In genomic region chr15:101135532-101136166, GRCh38 we compare ENCODE assay signal across 9 cellular contexts.
DNase-seq lines count a peak whose midpoint lies in the region; ATAC-seq and TF ChIP-seq lines count a peak whose summit lies in the region.
"Had no signal": no experiment of that assay in that cellular context is flagged by ENCODE, and none has a peak within 500 bp of the region (broad histone marks: within the 10 kb centered on the region; RNA-seq: fewer than 3 reads in every experiment).

No MANE protein-coding gene starts in this region.

- peak; percentile 74 for DNase-seq in NK-92 treated with Interleukin-12 subunit alpha and Interleukin-12 subunit beta, amount 100 ng/mL, for 24 hours (lab: John Stamatoyannopoulos, UW)
- no peak for DNase-seq in NK-92 (lab: John Stamatoyannopoulos, UW; ENCODE audit: unreplicated experiment)
- DNase-seq in NCI-H1105 treated with DMSO at 0.1 percent for 48 hours (lab: John Stamatoyannopoulos, UW): no peak
- no peak for DNase-seq in NCI-H510A (lab: John Stamatoyannopoulos, UW)
- DNase-seq: GM23248 had no signal

- H3K4me2 ChIP-seq in KMS-11: peak overlapping the region; percentile 77

- peaks cover 64% of the 10 kb centered on the region for H3K4me1 Mint-ChIP-seq in stimulated activated memory B cell treated with anti-CD40 and anti-IgM and Interleukin-4, amounts not matched to agents 10 μg/mL and 1 μg/mL and 100 μg/mL, for 72 hours

- no peak overlapping the region; the same call in 1 of the 2 replicates for H3K9ac ChIP-seq in KMS-11
- H3K9ac ChIP-seq: GM23248 had no signal

- peak overlapping the region; percentile 5; the same call in 1 of the 2 replicates for H2AFZ ChIP-seq in KMS-11 (ENCODE audit: low read depth)
- H2AFZ ChIP-seq: GM23248 had no signal

- no peaks in the 10 kb centered on the region for H3K9me3 Mint-ChIP-seq in stimulated activated memory B cell treated with anti-CD40 and anti-IgM and Interleukin-4, amounts not matched to agents 10 μg/mL and 1 μg/mL and 100 μg/mL, for 72 hours

- H3K79me2 ChIP-seq in KMS-11 (ENCODE audit: insufficient read depth, low read depth): no peaks in the 10 kb centered on the region

- peak overlapping the region; percentile 36 for H3K27ac Mint-ChIP-seq in stimulated activated memory B cell treated with anti-CD40 and anti-IgM and Interleukin-4, amounts not matched to agents 10 μg/mL and 1 μg/mL and 100 μg/mL, for 72 hours

- H4K20me1 ChIP-seq in KMS-11 (ENCODE audit: insufficient read depth): no peaks in the 10 kb centered on the region

- peak overlapping the region; percentile 42 for H3K4me3 Mint-ChIP-seq in stimulated activated memory B cell treated with anti-CD40 and anti-IgM and Interleukin-4, amounts not matched to agents 10 μg/mL and 1 μg/mL and 100 μg/mL, for 72 hours

- no peaks in the 10 kb centered on the region for H3K27me3 Mint-ChIP-seq in stimulated activated memory B cell treated with anti-CD40 and anti-IgM and Interleukin-4, amounts not matched to agents 10 μg/mL and 1 μg/mL and 100 μg/mL, for 72 hours

- TF ChIP-seq CTCF in KMS-11 (conservative IDR thresholded peaks at IDR 0.05; ENCODE audit: low read depth, low read length): no peak

- H3K36me3 ChIP-seq in KMS-11 (ENCODE audit: insufficient read depth): no peaks in the 10 kb centered on the region

- H3K27ac ChIP-seq in KMS-11: peak overlapping the region; percentile 78
- H3K27ac ChIP-seq: GM23248 had no signal

- H3K27me3 ChIP-seq in KMS-11 (ENCODE audit: insufficient read depth, low read depth): no peaks in the 10 kb centered on the region

- no peak overlapping the region for H3K4me3 ChIP-seq in KMS-11 (IDR thresholded peaks at IDR 0.05; ENCODE audit: insufficient read depth, low read depth, low read length)
- H3K4me3 ChIP-seq: GM23248 had no signal

- peaks cover 64% of the 10 kb centered on the region for H3K4me1 ChIP-seq in KMS-11 (ENCODE audit: low read depth, poor library complexity, severe bottlenecking)

- peak; percentile 73 for ATAC-seq in HG02610 (IDR thresholded peaks at IDR 0.05; ENCODE audit: unreplicated experiment)
- ATAC-seq in stimulated activated memory B cell treated with anti-CD40 and anti-IgM and Interleukin-4, amounts not matched to agents 10 μg/mL and 1 μg/mL and 100 μg/mL, for 72 hours: peak; percentile 85
- no peak for ATAC-seq in esophagus mucosa

- H3K36me3 Mint-ChIP-seq in stimulated activated memory B cell treated with anti-CD40 and anti-IgM and Interleukin-4, amounts not matched to agents 10 μg/mL and 1 μg/mL and 100 μg/mL, for 72 hours: no peaks in the 10 kb centered on the region
